In the genomic region with DNA sequence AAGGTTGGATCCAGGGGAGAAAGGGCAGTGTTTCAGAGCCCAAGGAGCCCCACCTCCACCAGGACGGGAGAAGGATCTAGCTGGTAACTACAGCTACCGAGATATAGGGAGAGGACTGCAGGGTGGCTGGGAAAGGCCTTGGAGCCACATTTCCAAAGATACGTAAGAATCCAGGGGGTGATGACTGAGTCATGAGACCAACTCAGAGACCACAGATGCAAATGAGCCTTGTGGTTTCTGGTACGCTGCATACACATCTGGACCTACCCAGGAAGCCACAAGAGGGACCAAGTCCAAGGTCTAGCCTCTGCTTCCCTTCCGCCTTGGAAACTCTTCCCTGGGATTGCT, we compare ENCODE assay signal across 10 cellular contexts. TPM values are rescaled to one million over a fixed set of nuclear protein-coding genes. Genes with fewer than 3 reads are reported as not detected.
DNase-seq lines count a peak whose midpoint lies in the region; ATAC-seq, FAIRE-seq and TF ChIP-seq lines count a peak whose summit lies in the region.
"Had no signal": no experiment of that assay in that cellular context is flagged by ENCODE, and none has a peak within 500 bp of the region (broad histone marks: within the 10 kb centered on the region; RNA-seq: fewer than 3 reads in every experiment).

No MANE protein-coding gene starts in this region.

- no peaks in the 10 kb centered on the region for H3K79me2 ChIP-seq in GM12878 (ENCODE audit: control insufficient read depth, insufficient read depth, low read length)

- CTCF ChIA-PET in GM12878 (lab: Yijun Ruan, JAX) = interaction anchor here (1.2 kb wide), 1 partner anchor 9 kb away, joined by 8 read pairs; no protein-coding TSS in a partner anchor

- H3K4me3 Mint-ChIP-seq in osteocyte (ENCODE audit: unreplicated experiment) = no peak overlapping the region

- H3K4me1 Mint-ChIP-seq in osteocyte (ENCODE audit: unreplicated experiment) = peaks cover 60% of the 10 kb centered on the region

- peaks cover 6% of the 10 kb centered on the region for H3K36me3 Mint-ChIP-seq in osteocyte (ENCODE audit: unreplicated experiment)

- H4K20me1 ChIP-seq in GM12878 (ENCODE audit: control insufficient read depth, insufficient read depth) = no peaks in the 10 kb centered on the region

- TF ChIP-seq CTCF in GM12864 (IDR thresholded peaks at IDR 0.05; ENCODE audit: low read depth, low read length, missing control alignments) (no peak), GM12878 (IDR thresholded peaks at IDR 0.05 in 2 of 3, conservative IDR thresholded peaks at IDR 0.05 in 1 of 3; ENCODE audit: control insufficient read depth in 2 of 3, extremely low read depth in 1 of 3, insufficient read depth in 1 of 3, low read depth in 3 of 3, low read length in 3 of 3) (no peak), osteocyte (IDR thresholded peaks at IDR 0.05) (no peak)

- no peak overlapping the region for H3K4me3 ChIP-seq in GM12864 (ENCODE audit: low read depth, low read length)
- H3K4me3 ChIP-seq in GM12878 = no peak overlapping the region
- H3K4me3 ChIP-seq: lung had no signal

- POLR2A ChIA-PET in GM12878 (lab: Charles Lee) = interaction anchor here (3.5 kb wide), 1 partner anchor 12 kb away, joined by 14 read pairs; the partner anchor contains the start of gene IGDCC4

- H3K9ac ChIP-seq in GM12878 (ENCODE audit: control insufficient read depth, insufficient read depth, low read length) = no peak overlapping the region

- no TSS peak for BruUV-seq in GM12878 (replicated peaks; lab: Mats Ljungman, UMichigan)

- peak overlapping the region; percentile 39 for H2AFZ ChIP-seq in GM12878 (ENCODE audit: control insufficient read depth, low read depth, low read length)

- H3K27me3 ChIP-seq in GM12878 (replicated peaks in 1 of 2; ENCODE audit: control insufficient read depth in 2 of 2, insufficient read depth in 2 of 2, low read length in 1 of 2) = no peaks in the 10 kb centered on the region

- no peak for TF ChIP-seq RAD21 in GM12878 (IDR thresholded peaks at IDR 0.05; ENCODE audit: insufficient read depth, low read depth, low read length)

- DNase-seq in GM12864 (ENCODE audit: low read depth) = peak; percentile 18
- DNase-seq in HT1080 (ENCODE audit: low read depth) = peak; percentile 99
- no peak for DNase-seq in GM12878 (ENCODE audit: low read depth, low spot score)
- no peak for DNase-seq in osteocyte (ENCODE audit: extremely low spot score, unreplicated experiment)
- no peak for DNase-seq in HUDEP-2 (lab: John Stamatoyannopoulos, UW; ENCODE audit: unreplicated experiment in 76 of 76)
- DNase-seq in stimulated activated CD4-positive, alpha-beta T cell treated with anti-CD3 and anti-CD28 coated beads, Interleukin-1b, Interleukin-23, amount 100 ng/mL, for 48 hours = no peak
- no peak for DNase-seq in activated T-cell treated with anti-CD3 and anti-CD28 coated beads, Interleukin-2, amount 50 U/mL, for 1 hour

- in situ Hi-C loops in GM12878 (cut with MboI) = no loop called here

- TF ChIP-seq POLR2A in GM12878 (IDR thresholded peaks at IDR 0.05; ENCODE audit: low read depth, low read length) = no peak

- RAD21 ChIA-PET in GM12878 (lab: Charles Lee; ENCODE audit: unreplicated experiment) = interaction anchor here (0.6 to 1.2 kb wide), 2 partner anchors 13 to 111 kb away, joined by 3 to 5 read pairs; no protein-coding TSS in a partner anchor

- H3K4me2 ChIP-seq in GM12878 (ENCODE audit: control insufficient read depth, insufficient read depth) = peak overlapping the region; percentile 45

- H3K27ac ChIP-seq in GM12878 (ENCODE audit: control insufficient read depth, insufficient read depth) = peak overlapping the region; percentile 9; the same call in 1 of the 2 replicates

- no peaks in the 10 kb centered on the region for H3K9me3 Mint-ChIP-seq in osteocyte (ENCODE audit: unreplicated experiment)

- peak overlapping the region; percentile 89 for H3K27ac Mint-ChIP-seq in osteocyte (ENCODE audit: unreplicated experiment)

- no peaks in the 10 kb centered on the region for H3K36me3 ChIP-seq in GM12878 (ENCODE audit: control insufficient read depth in 2 of 2, insufficient read depth in 2 of 2, low read length in 1 of 2)

- intact Hi-C loops in GM12878 (cut with micrococcal nuclease; ENCODE audit: unreplicated experiment) = no loop called here

- 12% methylated on average over 5 of the region's 5 CpGs for WGBS in GM12878 (ENCODE audit: insufficient coverage, insufficient replicate concordance, low lambda C conversion rate, missing lambda C conversion rate)

- H3K9me3 ChIP-seq in GM12878 (replicated peaks; ENCODE audit: control insufficient read depth, insufficient read depth, low read length) = no peaks in the 10 kb centered on the region

- peak; percentile 43 to 54; a peak in 1 of 4 replicates for TF ChIP-seq EP300 in GM12878 (IDR thresholded peaks at IDR 0.05; ENCODE audit: borderline replicate concordance in 1 of 2, control insufficient read depth in 1 of 2, low read depth in 2 of 2, low read length in 2 of 2)

- FAIRE-seq in GM12878 (lab: Jason Lieb, UNC) = peak; percentile 54

- no peaks in the 10 kb centered on the region for H3K27me3 Mint-ChIP-seq in osteocyte (ENCODE audit: unreplicated experiment)

- SMC1A ChIA-PET in GM12878 (lab: Charles Lee; ENCODE audit: uncharacterized antibody, unreplicated experiment) = interaction anchor here (1.0 to 5.4 kb wide), 2 partner anchors 8 to 12 kb away, joined by 3 to 38 read pairs; partner anchors contain the start of gene IGDCC4

- peak; percentile 63 for ATAC-seq in GM12878
- ATAC-seq in HG02852 (IDR thresholded peaks at IDR 0.05; ENCODE audit: unreplicated experiment) = no peak

- H3K4me1 ChIP-seq in GM12878 (ENCODE audit: control insufficient read depth, insufficient read depth, low read length) = peaks cover 24% of the 10 kb centered on the region

TF ChIP-seq in GM12878, 131 proteins besides CTCF, POLR2A, EP300 and RAD21 (continues in another document):
- TF ChIP-seq IKZF2 (IDR thresholded peaks at IDR 0.05) = peak; percentile 94
- peak; percentile 27; the same call in 1 of the 2 replicates for TF ChIP-seq PAX5 (IDR thresholded peaks at IDR 0.05; ENCODE audit: borderline replicate concordance, low read depth, low read length)
- no peak for TF ChIP-seq EZH2 (IDR thresholded peaks at IDR 0.05; ENCODE audit: borderline replicate concordance, control insufficient read depth, low read depth, low read length)
- peak in 1 of 2 experiments; percentile 53; a peak in 1 of 4 replicates for TF ChIP-seq BHLHE40 (IDR thresholded peaks at IDR 0.05; ENCODE audit: borderline replicate concordance in 1 of 2, low read depth in 2 of 2, low read length in 1 of 2)
- TF ChIP-seq IKZF1 (conservative IDR thresholded peaks at IDR 0.05) = peak; percentile 94

RNA-seq across cellular contexts. Expression of gene IGDCC4, which starts 13.5 kb away (rescaled TPM):
- 0.07 and 0.10 TPM in 2 replicates for total RNA-seq in HT1080 (2014; rRNA removed; shearing (Covaris generic))
- polyA plus RNA-seq in HT1080 (2015; cell fraction: cytosol; rRNA removed) = 0.14 and 0.25 TPM in 2 replicates
- 0.88 and 1.4 TPM in 2 replicates for polyA plus RNA-seq in HT1080 (2015; cell fraction: nucleus; rRNA removed)
- total RNA-seq in GM12878 (2013; cell fraction: nucleolus; rRNA removed) = 10.0 and 14.3 TPM in 2 replicates
- total RNA-seq in GM12878 (2014; rRNA removed) (0.05 and 0.06 TPM in 2 replicates), GM12878 (2014; rRNA removed; fragmentation: Illumina TruSeq; extraction: Trizol) (0.04 and 0.09 TPM in 2 replicates), GM12878 (2021) (0.21 and 0.74 TPM in 2 replicates), osteocyte (36.4 and 36.8 TPM in 2 replicates)
- 0.16 TPM for polyA plus RNA-seq in GM12878 (2011; ENCODE audit: low read depth)
- polyA plus RNA-seq in GM12878 (2011; rRNA removed) (0.18 and 0.27 TPM in 2 replicates), GM12878 (2014; fragmentation: Illumina TruSeq; extraction: Trizol) (0.18 and 0.29 TPM in 2 replicates), GM12878 (2014; fragmentation: Nextera tagmentation; extraction: Ambion mirVana) (under 1 TPM; 0.08 to 0.16 TPM), GM12878 (2014; rRNA removed) (0.24 and 0.41 TPM in 2 replicates), GM12878 (2016; fragmentation: Nextera tagmentation; extraction: Ambion mirVana) (under 1 TPM; 0.06 to 0.17 TPM)
- polyA plus RNA-seq in GM12878 (2011; cell fraction: cytosol; rRNA removed) = 0.19 and 0.22 TPM in 2 replicates
- polyA plus RNA-seq in GM12878 (2011; cell fraction: nucleus; rRNA removed) = 1.8 and 2.2 TPM in 2 replicates
- polyA plus RNA-seq in GM12878 (2012) = 0.37 and 0.55 TPM in 2 replicates
- polyA minus RNA-seq in GM12878 (2011; rRNA and poly(A)+ RNA removed) = 0.15 and 1.8 TPM in 2 replicates
- not detected in 2 replicates for polyA minus RNA-seq in GM12878 (2011; cell fraction: cytosol; rRNA and poly(A)+ RNA removed)
- 0.97 and 1.1 TPM in 2 replicates for polyA minus RNA-seq in GM12878 (2011; cell fraction: nucleus; rRNA and poly(A)+ RNA removed)
- polyA plus RNA-seq: aorta had no signal

RNA-seq across cellular contexts. Expression of gene IGDCC3, which starts 31.5 kb away (rescaled TPM):
- total RNA-seq in HT1080 (2014; rRNA removed; shearing (Covaris generic)) = 0.19 TPM in 1 of 2 replicates, not detected in the other
- polyA plus RNA-seq in HT1080 (2015; cell fraction: cytosol; rRNA removed) = not detected in 2 replicates
- polyA plus RNA-seq in HT1080 (2015; cell fraction: nucleus; rRNA removed) = not detected in 2 replicates
- total RNA-seq in GM12878 (2013; cell fraction: nucleolus; rRNA removed) = not detected in 2 replicates
- total RNA-seq in GM12878 (2014; rRNA removed) (not detected in 2 replicates), GM12878 (2014; rRNA removed; fragmentation: Illumina TruSeq; extraction: Trizol) (not detected in 2 replicates), GM12878 (2021) (0.10 and 0.13 TPM in 2 replicates), osteocyte (0.16 and 0.48 TPM in 2 replicates)
- polyA plus RNA-seq in GM12878 (2011; ENCODE audit: low read depth) = not detected
- polyA plus RNA-seq in GM12878 (2011; rRNA removed) (not detected in 2 replicates), GM12878 (2014; fragmentation: Illumina TruSeq; extraction: Trizol) (not detected in 2 replicates), GM12878 (2014; fragmentation: Nextera tagmentation; extraction: Ambion mirVana) (not detected), GM12878 (2014; rRNA removed) (not detected in 2 replicates), GM12878 (2016; fragmentation: Nextera tagmentation; extraction: Ambion mirVana) (under 1 TPM; 0.15 to 0.20 TPM)
- not detected in 2 replicates for polyA plus RNA-seq in GM12878 (2011; cell fraction: cytosol; rRNA removed)
- not detected in 2 replicates for polyA plus RNA-seq in GM12878 (2011; cell fraction: nucleus; rRNA removed)
- not detected in 2 replicates for polyA plus RNA-seq in GM12878 (2012)
- polyA minus RNA-seq in GM12878 (2011; rRNA and poly(A)+ RNA removed) = not detected in 2 replicates
- not detected in 2 replicates for polyA minus RNA-seq in GM12878 (2011; cell fraction: cytosol; rRNA and poly(A)+ RNA removed)
- polyA minus RNA-seq in GM12878 (2011; cell fraction: nucleus; rRNA and poly(A)+ RNA removed) = not detected in 2 replicates
- total RNA-seq: aorta had no signal
- polyA plus RNA-seq: aorta, lung had no signal

Comparison
In these comparisons a context has a peak if more than half of its experiments do, and no peak if none do; other contexts are left out.
1. DNase-seq: peak in GM12864 (single experiment) and HT1080 (single experiment); none in GM12878 (single experiment), osteocyte (single experiment), HUDEP-2 (0 of 76), stimulated activated CD4-positive, alpha-beta T cell treated with anti-CD3 and anti-CD28 coated beads, Interleukin-1b, Interleukin-23, amount 100 ng/mL, for 48 hours (single experiment) and activated T-cell treated with anti-CD3 and anti-CD28 coated beads, Interleukin-2, amount 50 U/mL, for 1 hour (single experiment).